ENCODE assay signal across 19 cellular contexts in genomic region chr15:65326844-65327243, GRCh38. TPM values are rescaled to one million over a fixed set of nuclear protein-coding genes. Genes with fewer than 3 reads are reported as not detected.
A peak's percentile ranks its signal among the peaks of the same experiment; 100 is the strongest.
DNase-seq lines count a peak whose midpoint lies in the region; ATAC-seq, FAIRE-seq and TF ChIP-seq lines count a peak whose summit lies in the region.
"Had no signal": no experiment of that assay in that cellular context is flagged by ENCODE, and none has a peak within 500 bp of the region (broad histone marks: within the 10 kb centered on the region; RNA-seq: fewer than 3 reads in every experiment).

No MANE protein-coding gene starts in this region.

- H3K4me2 ChIP-seq in HepG2 (ENCODE audit: low read depth, low read length) (no peak overlapping the region), neuronal stem cell (ENCODE audit: insufficient read depth, low read length, poor library complexity, severe bottlenecking) (no peak overlapping the region)
- H3K4me2 ChIP-seq: KMS-11 had no signal

- H2BK120ac ChIP-seq in neuronal stem cell (ENCODE audit: low read depth, low read length): no peak overlapping the region

- no peak overlapping the region for H2BK5ac ChIP-seq in neuronal stem cell (ENCODE audit: low read length)

- no peak overlapping the region for H3K4me3 Mint-ChIP-seq in endothelial cell (ENCODE audit: unreplicated experiment)
- H3K4me3 Mint-ChIP-seq: CD8-positive, alpha-beta memory T cell had no signal

- H3K27ac Mint-ChIP-seq in endothelial cell (ENCODE audit: unreplicated experiment): peak overlapping the region; percentile 67
- H3K27ac Mint-ChIP-seq: CD8-positive, alpha-beta memory T cell had no signal

- H2AK5ac ChIP-seq in neuronal stem cell (ENCODE audit: low read depth, low read length): no peak overlapping the region

- FAIRE-seq in HepG2 (lab: Jason Lieb, UNC) (no peak), frontal cortex (lab: Jason Lieb, UNC) (no peak)
- FAIRE-seq: GM12892, H1 had no signal

- H3K9me3 ChIP-seq in HepG2 (ENCODE audit: low read length): no peaks in the 10 kb centered on the region
- H3K9me3 ChIP-seq in right lobe of liver: no peaks in the 10 kb centered on the region
- H3K9me3 ChIP-seq in neuronal stem cell (replicated peaks in 1 of 2; ENCODE audit: control insufficient read depth in 2 of 2, insufficient read depth in 1 of 2, low read depth in 1 of 2, low read length in 2 of 2): no peaks in the 10 kb centered on the region
- H3K9me3 ChIP-seq: SJSA1 had no signal

- no peak overlapping the region for H4K8ac ChIP-seq in neuronal stem cell (ENCODE audit: low read depth, low read length)

- H3K18ac ChIP-seq in neuronal stem cell (ENCODE audit: low read length): peak overlapping the region; percentile 57

- no peak overlapping the region for H2BK15ac ChIP-seq in neuronal stem cell (ENCODE audit: low read length)

- POLR2A ChIA-PET in HepG2 (lab: Yijun Ruan, JAX): interaction anchor here (1.5 kb wide), 1 partner anchor 44 kb away, joined by 3 read pairs; no protein-coding TSS in a partner anchor

- CTCF ChIA-PET in HepG2 (lab: Yijun Ruan, JAX; ENCODE audit: low intra/inter-chr PET ratio, low total read pairs): no interaction called here

- H3K27me3 ChIP-seq in HepG2 (ENCODE audit: control insufficient read depth in 1 of 2, insufficient read depth in 2 of 2, low read length in 2 of 2): no peaks in the 10 kb centered on the region; a peak in 1 of 5 replicates
- no peaks in the 10 kb centered on the region for H3K27me3 ChIP-seq in right lobe of liver
- H3K27me3 ChIP-seq in neuronal stem cell (ENCODE audit: control insufficient read depth in 3 of 3, insufficient read depth in 3 of 3, low read depth in 1 of 3, low read length in 3 of 3): peaks cover 0 to 2% (median 0%) of the 10 kb centered on the region in 3 experiments
- H3K27me3 ChIP-seq: SJSA1 had no signal

- H3K79me1 ChIP-seq in neuronal stem cell (ENCODE audit: low read depth, low read length): no peaks in the 10 kb centered on the region

- H2AFZ ChIP-seq in HepG2 (ENCODE audit: low read length) (no peak overlapping the region), neuronal stem cell (ENCODE audit: low read length) (no peak overlapping the region)

- H3K4me1 ChIP-seq in HepG2 (ENCODE audit: insufficient read depth, low read length) (peaks cover 20% of the 10 kb centered on the region), right lobe of liver (no peaks in the 10 kb centered on the region), neuronal stem cell (ENCODE audit: control insufficient read depth in 2 of 2, insufficient read depth in 1 of 2, low read depth in 1 of 2, low read length in 2 of 2) (peaks cover 4 to 14% of the 10 kb centered on the region in 2 donors)
- H3K4me1 ChIP-seq: SJSA1 had no signal

- no peaks in the 10 kb centered on the region for H3K79me2 ChIP-seq in HepG2 (ENCODE audit: insufficient read depth, low read length)

- H4K91ac ChIP-seq in neuronal stem cell (ENCODE audit: low read depth, low read length, poor library complexity): no peak overlapping the region

- H3K14ac ChIP-seq in neuronal stem cell (ENCODE audit: low read length): no peak overlapping the region

- peaks cover 11% of the 10 kb centered on the region for H3K27me3 Mint-ChIP-seq in endothelial cell (ENCODE audit: unreplicated experiment)

- peak; percentile 31; the same call in 2 of the 3 replicates for ATAC-seq in HepG2
- no peak for ATAC-seq in right lobe of liver
- no peak for ATAC-seq in HG03460 (IDR thresholded peaks at IDR 0.05; ENCODE audit: unreplicated experiment)

- TF ChIP-seq RAD21 in HepG2 (CRISPR knock-in tag; IDR thresholded peaks at IDR 0.05): no peak

- H2BK12ac ChIP-seq in neuronal stem cell (ENCODE audit: low read length): no peak overlapping the region

- H3K36me3 Mint-ChIP-seq in endothelial cell (ENCODE audit: low read depth, unreplicated experiment): peaks cover 25% of the 10 kb centered on the region
- H3K36me3 Mint-ChIP-seq: CD8-positive, alpha-beta memory T cell had no signal

- no peaks in the 10 kb centered on the region for H4K20me1 ChIP-seq in HepG2 (ENCODE audit: insufficient read depth, low read length)

- intact Hi-C loops in HepG2 (cut with micrococcal nuclease; ENCODE audit: unreplicated experiment) (no loop called here), right lobe of liver (cut with DNase I) (no loop called here)

- peak overlapping the region; percentile 76 for H3K4ac ChIP-seq in neuronal stem cell (ENCODE audit: low read length)

- H3K4me1 Mint-ChIP-seq in endothelial cell (ENCODE audit: unreplicated experiment): peaks cover 26% of the 10 kb centered on the region
- H3K4me1 Mint-ChIP-seq: CD8-positive, alpha-beta memory T cell had no signal

- no peak overlapping the region for H3K9ac ChIP-seq in HepG2 (ENCODE audit: insufficient read depth, low read depth, low read length)
- no peak overlapping the region for H3K9ac ChIP-seq in neuronal stem cell (ENCODE audit: low read depth, low read length, poor library complexity)
- H3K9ac ChIP-seq: KMS-11 had no signal

- BruUV-seq in HepG2 (replicated peaks; lab: Mats Ljungman, UMichigan): no TSS peak

- H3K27ac ChIP-seq in HepG2 (ENCODE audit: extremely low read length, insufficient read depth, low read length) (no peak overlapping the region), right lobe of liver (no peak overlapping the region), neuronal stem cell (replicated peaks; ENCODE audit: low read length) (no peak overlapping the region)
- H3K27ac ChIP-seq: KMS-11, SJSA1 had no signal

- no peak overlapping the region for H3K23ac ChIP-seq in neuronal stem cell (ENCODE audit: low read depth, low read length, poor library complexity)

- H3K4me3 ChIP-seq in HepG2 (replicated peaks in 1 of 3; ENCODE audit: insufficient read depth in 1 of 3, low read depth in 2 of 3, low read length in 3 of 3) (no peak overlapping the region), right lobe of liver (no peak overlapping the region), neuronal stem cell (ENCODE audit: low read length in 2 of 2) (no peak overlapping the region)
- H3K4me3 ChIP-seq: SJSA1 had no signal

- DNase-seq in HepG2 (ENCODE audit: low spot score) (no peak), right lobe of liver (no peak), endothelial cell (ENCODE audit: low spot score) (no peak), neuronal stem cell (ENCODE audit: low spot score) (no peak), frontal cortex (ENCODE audit: low spot score in 2 of 2) (no peak), NCI-H128 (lab: John Stamatoyannopoulos, UW; ENCODE audit: unreplicated experiment) (no peak)
- DNase-seq in effector CD8-positive, alpha-beta T cell (lab: John Stamatoyannopoulos, UW): no peak
- DNase-seq: CD8-positive, alpha-beta memory T cell; MV-4-11; NCI-H187; NCI-H226; NCI-H524 treated with DMSO at 0.1 percent for 48 hours had no signal

- H3K9me3 Mint-ChIP-seq in endothelial cell (ENCODE audit: unreplicated experiment): no peaks in the 10 kb centered on the region
- H3K9me3 Mint-ChIP-seq: CD8-positive, alpha-beta memory T cell had no signal

- H3K36me3 ChIP-seq in HepG2 (replicated peaks in 1 of 2; ENCODE audit: control insufficient read depth in 1 of 2, insufficient read depth in 2 of 2, low read length in 2 of 2): peaks cover 19 to 33% of the 10 kb centered on the region in 2 experiments; a peak in 4 of 5 replicates
- H3K36me3 ChIP-seq in right lobe of liver: no peaks in the 10 kb centered on the region
- H3K36me3 ChIP-seq in neuronal stem cell (replicated peaks in 1 of 2; ENCODE audit: control insufficient read depth in 2 of 2, insufficient read depth in 2 of 2, low read length in 2 of 2): peaks cover 24 to 49% of the 10 kb centered on the region in 2 donors
- H3K36me3 ChIP-seq: SJSA1 had no signal

- TF ChIP-seq CTCF in HepG2 (CRISPR knock-in tag; IDR thresholded peaks at IDR 0.05): no peak
- no peak for TF ChIP-seq CTCF in right lobe of liver (IDR thresholded peaks at IDR 0.05)
- no peak for TF ChIP-seq CTCF in endothelial cell (IDR thresholded peaks at IDR 0.05; ENCODE audit: unreplicated experiment)

- TF ChIP-seq POLR2A in HepG2 (IDR thresholded peaks at IDR 0.05; ENCODE audit: insufficient read depth in 1 of 2, low read depth in 2 of 2, low read length in 2 of 2) (no peak), right lobe of liver (IDR thresholded peaks at IDR 0.05) (no peak)

- in situ Hi-C loops in HepG2 (cut with HindIII; ENCODE audit: extremely low pct_ligation_motif_present, low pct_unique_long_range_greater_than_20kb): no loop called here

- WGBS in HepG2 (ENCODE audit: low lambda C conversion rate): 80% methylated on average over 2 of the region's 3 CpGs
- WGBS in right lobe of liver (ENCODE audit: insufficient coverage, low coverage, low lambda C conversion rate, missing lambda C conversion rate): 60% methylated on average over 2 of the region's 3 CpGs
- no CpG with 5 or more reads among the region's 3 CpGs for WGBS in neuronal stem cell (ENCODE audit: extremely low coverage in 2 of 2, insufficient read length in 2 of 2, insufficient replicate concordance in 1 of 2), 2 donors

- TF ChIP-seq EP300 in HepG2 (IDR thresholded peaks at IDR 0.05; ENCODE audit: low read depth in 2 of 2, low read length in 2 of 2) (no peak), HepG2 (CRISPR knock-in tag; IDR thresholded peaks at IDR 0.05; ENCODE audit: borderline replicate concordance) (no peak)

RNA-seq across cellular contexts. Expression of gene RNU5B-1, which starts 22.4 kb away (rescaled TPM):
- total RNA-seq in HepG2 (2016; rRNA removed; fragmentation: Illumina TruSeq; extraction: Trizol) (417 and 1,646 TPM in 2 replicates), right lobe of liver (10 to 100 TPM in 2 of 6 experiments, not detected in 4; 11.0 to 35.4 TPM), endothelial cell (ENCODE audit: unreplicated experiment) (not detected), frontal cortex (not detected)
- total RNA-seq in HepG2 (2016; cell fraction: cytosol; rRNA removed; fragmentation: Illumina TruSeq; extraction: Trizol; ENCODE audit: low read depth): 2,099 and 2,605 TPM in 2 replicates
- total RNA-seq in HepG2 (2016; cell fraction: insoluble cytoplasmic fraction; rRNA removed; fragmentation: Illumina TruSeq; extraction: Trizol): 240 and 1,608 TPM in 2 replicates
- 403 and 510 TPM in 2 replicates for total RNA-seq in HepG2 (2016; cell fraction: membrane; rRNA removed; fragmentation: Illumina TruSeq; extraction: Trizol)
- 7,864 and 11,549 TPM in 2 replicates for total RNA-seq in HepG2 (2016; cell fraction: nucleus; rRNA removed; fragmentation: Illumina TruSeq; extraction: Trizol)
- not detected in 2 replicates for polyA plus RNA-seq in HepG2 (2011; rRNA removed)
- not detected in 2 replicates for polyA plus RNA-seq in HepG2 (2011; cell fraction: cytosol; rRNA removed)
- under 0.01 TPM in 2 replicates for polyA plus RNA-seq in HepG2 (2011; cell fraction: nucleus; rRNA removed)
- not detected in 2 replicates for polyA plus RNA-seq in HepG2 (2012)
- polyA plus RNA-seq in HepG2 (2016; cell fraction: cytosol; fragmentation: Illumina TruSeq; extraction: Trizol; ENCODE audit: low read depth): 44.4 TPM in 1 of 2 replicates, not detected in the other
- polyA plus RNA-seq in HepG2 (2016; cell fraction: insoluble cytoplasmic fraction; fragmentation: Illumina TruSeq; extraction: Trizol; ENCODE audit: low read depth): not detected in 2 replicates
- polyA plus RNA-seq in HepG2 (2016; cell fraction: membrane; fragmentation: Illumina TruSeq; extraction: Trizol; ENCODE audit: low read depth): not detected in 2 replicates
- not detected in 2 replicates for polyA plus RNA-seq in HepG2 (2016; cell fraction: nucleus; fragmentation: Illumina TruSeq; extraction: Trizol; ENCODE audit: insufficient read depth, low read depth)
- polyA minus RNA-seq in HepG2 (2011; rRNA and poly(A)+ RNA removed; ENCODE audit: low replicate concordance): under 0.01 TPM in 2 replicates
- 1,229 and 3,173 TPM in 2 replicates for polyA minus RNA-seq in HepG2 (2011; cell fraction: cytosol; rRNA and poly(A)+ RNA removed)
- polyA minus RNA-seq in HepG2 (2011; cell fraction: nucleus; rRNA and poly(A)+ RNA removed): under 0.01 TPM in 2 replicates
- not detected for polyA plus RNA-seq in neuronal stem cell (2013, experiment 1 of 2)
- polyA plus RNA-seq in neuronal stem cell (2013, experiment 2 of 2): not detected
- total RNA-seq: A172; CD8-positive, alpha-beta memory T cell; H1; SJSA1 had no signal
- polyA plus RNA-seq: BJ; CD8-positive, alpha-beta memory T cell; H1 had no signal

RNA-seq across cellular contexts. Expression of gene RNU5A-1, which starts 31.0 kb away (rescaled TPM):
- total RNA-seq in HepG2 (2016; rRNA removed; fragmentation: Illumina TruSeq; extraction: Trizol): 292 and 3,645 TPM in 2 replicates
- total RNA-seq in HepG2 (2016; cell fraction: cytosol; rRNA removed; fragmentation: Illumina TruSeq; extraction: Trizol; ENCODE audit: low read depth): 5,468 and 5,947 TPM in 2 replicates
- 514 and 3,325 TPM in 2 replicates for total RNA-seq in HepG2 (2016; cell fraction: insoluble cytoplasmic fraction; rRNA removed; fragmentation: Illumina TruSeq; extraction: Trizol)
- total RNA-seq in HepG2 (2016; cell fraction: membrane; rRNA removed; fragmentation: Illumina TruSeq; extraction: Trizol): 1,210 and 1,231 TPM in 2 replicates
- 14,015 and 18,308 TPM in 2 replicates for total RNA-seq in HepG2 (2016; cell fraction: nucleus; rRNA removed; fragmentation: Illumina TruSeq; extraction: Trizol)
- not detected in 2 replicates for polyA plus RNA-seq in HepG2 (2011; rRNA removed)
- not detected in 2 replicates for polyA plus RNA-seq in HepG2 (2011; cell fraction: cytosol; rRNA removed)
- not detected in 2 replicates for polyA plus RNA-seq in HepG2 (2011; cell fraction: nucleus; rRNA removed)
- polyA plus RNA-seq in HepG2 (2012): not detected in 2 replicates
- polyA plus RNA-seq in HepG2 (2016; cell fraction: cytosol; fragmentation: Illumina TruSeq; extraction: Trizol; ENCODE audit: low read depth): 55.5 TPM in 1 of 2 replicates, not detected in the other
- not detected in 2 replicates for polyA plus RNA-seq in HepG2 (2016; cell fraction: insoluble cytoplasmic fraction; fragmentation: Illumina TruSeq; extraction: Trizol; ENCODE audit: low read depth)
- polyA plus RNA-seq in HepG2 (2016; cell fraction: membrane; fragmentation: Illumina TruSeq; extraction: Trizol; ENCODE audit: low read depth): not detected in 2 replicates
- not detected in 2 replicates for polyA plus RNA-seq in HepG2 (2016; cell fraction: nucleus; fragmentation: Illumina TruSeq; extraction: Trizol; ENCODE audit: insufficient read depth, low read depth)
- polyA minus RNA-seq in HepG2 (2011; rRNA and poly(A)+ RNA removed; ENCODE audit: low replicate concordance): under 0.01 TPM in 2 replicates
- polyA minus RNA-seq in HepG2 (2011; cell fraction: cytosol; rRNA and poly(A)+ RNA removed): 527 and 1,161 TPM in 2 replicates
- polyA minus RNA-seq in HepG2 (2011; cell fraction: nucleus; rRNA and poly(A)+ RNA removed): under 0.01 TPM in 2 replicates
- total RNA-seq in right lobe of liver: not detected
- not detected for total RNA-seq in endothelial cell (ENCODE audit: unreplicated experiment)
- not detected for polyA plus RNA-seq in neuronal stem cell (2013, experiment 1 of 2)
- polyA plus RNA-seq in neuronal stem cell (2013, experiment 2 of 2): not detected
- not detected for total RNA-seq in frontal cortex
- total RNA-seq: A172; CD8-positive, alpha-beta memory T cell; H1; SJSA1 had no signal
- polyA plus RNA-seq: BJ; CD8-positive, alpha-beta memory T cell; H1 had no signal

RNA-seq across cellular contexts. Expression of gene PARP16, which starts 40.2 kb away (rescaled TPM):
- total RNA-seq in HepG2 (2016; rRNA removed; fragmentation: Illumina TruSeq; extraction: Trizol) (6.7 and 6.8 TPM in 2 replicates), right lobe of liver (10 to 100 TPM in 1 of 6 experiments, 1 to 10 TPM in 5; 6.9 to 11.3 (median 8.5) TPM), endothelial cell (ENCODE audit: unreplicated experiment) (2.8 TPM), frontal cortex (8.6 TPM)
- 4.9 and 6.3 TPM in 2 replicates for total RNA-seq in HepG2 (2016; cell fraction: cytosol; rRNA removed; fragmentation: Illumina TruSeq; extraction: Trizol; ENCODE audit: low read depth)
- 5.8 and 6.5 TPM in 2 replicates for total RNA-seq in HepG2 (2016; cell fraction: insoluble cytoplasmic fraction; rRNA removed; fragmentation: Illumina TruSeq; extraction: Trizol)
- 11.7 and 11.9 TPM in 2 replicates for total RNA-seq in HepG2 (2016; cell fraction: membrane; rRNA removed; fragmentation: Illumina TruSeq; extraction: Trizol)
- total RNA-seq in HepG2 (2016; cell fraction: nucleus; rRNA removed; fragmentation: Illumina TruSeq; extraction: Trizol): 8.4 and 9.2 TPM in 2 replicates
- 7.6 and 8.3 TPM in 2 replicates for polyA plus RNA-seq in HepG2 (2011; rRNA removed)
- 6.1 and 7.9 TPM in 2 replicates for polyA plus RNA-seq in HepG2 (2011; cell fraction: cytosol; rRNA removed)
- 8.2 and 9.3 TPM in 2 replicates for polyA plus RNA-seq in HepG2 (2011; cell fraction: nucleus; rRNA removed)
- polyA plus RNA-seq in HepG2 (2012): 9.2 and 9.4 TPM in 2 replicates
- polyA plus RNA-seq in HepG2 (2016; cell fraction: cytosol; fragmentation: Illumina TruSeq; extraction: Trizol; ENCODE audit: low read depth): 6.6 and 8.4 TPM in 2 replicates
- 10.0 and 11.7 TPM in 2 replicates for polyA plus RNA-seq in HepG2 (2016; cell fraction: insoluble cytoplasmic fraction; fragmentation: Illumina TruSeq; extraction: Trizol; ENCODE audit: low read depth)
- 13.5 and 13.8 TPM in 2 replicates for polyA plus RNA-seq in HepG2 (2016; cell fraction: membrane; fragmentation: Illumina TruSeq; extraction: Trizol; ENCODE audit: low read depth)
- 11.6 and 13.2 TPM in 2 replicates for polyA plus RNA-seq in HepG2 (2016; cell fraction: nucleus; fragmentation: Illumina TruSeq; extraction: Trizol; ENCODE audit: insufficient read depth, low read depth)
- 9.3 and 10.7 TPM in 2 replicates for polyA minus RNA-seq in HepG2 (2011; rRNA and poly(A)+ RNA removed; ENCODE audit: low replicate concordance)
- 6.5 and 6.6 TPM in 2 replicates for polyA minus RNA-seq in HepG2 (2011; cell fraction: cytosol; rRNA and poly(A)+ RNA removed)
- 4.8 and 8.6 TPM in 2 replicates for polyA minus RNA-seq in HepG2 (2011; cell fraction: nucleus; rRNA and poly(A)+ RNA removed)
- 11.4 TPM for polyA plus RNA-seq in neuronal stem cell (2013, experiment 1 of 2)
- 12.0 TPM for polyA plus RNA-seq in neuronal stem cell (2013, experiment 2 of 2)

RNA-seq across cellular contexts. Expression of gene IGDCC3, which starts 51.0 kb away (rescaled TPM):
- total RNA-seq in HepG2 (2016; rRNA removed; fragmentation: Illumina TruSeq; extraction: Trizol): 31.2 and 51.8 TPM in 2 replicates
- total RNA-seq in HepG2 (2016; cell fraction: cytosol; rRNA removed; fragmentation: Illumina TruSeq; extraction: Trizol; ENCODE audit: low read depth): 9.5 and 9.8 TPM in 2 replicates
- 29.4 and 52.8 TPM in 2 replicates for total RNA-seq in HepG2 (2016; cell fraction: insoluble cytoplasmic fraction; rRNA removed; fragmentation: Illumina TruSeq; extraction: Trizol)
- total RNA-seq in HepG2 (2016; cell fraction: membrane; rRNA removed; fragmentation: Illumina TruSeq; extraction: Trizol): 40.5 and 40.6 TPM in 2 replicates
- 59.8 and 72.1 TPM in 2 replicates for total RNA-seq in HepG2 (2016; cell fraction: nucleus; rRNA removed; fragmentation: Illumina TruSeq; extraction: Trizol)
- 30.1 and 35.7 TPM in 2 replicates for polyA plus RNA-seq in HepG2 (2011; rRNA removed)
- 21.8 and 38.4 TPM in 2 replicates for polyA plus RNA-seq in HepG2 (2011; cell fraction: cytosol; rRNA removed)
- 46.7 and 64.4 TPM in 2 replicates for polyA plus RNA-seq in HepG2 (2011; cell fraction: nucleus; rRNA removed)
- 27.1 and 28.5 TPM in 2 replicates for polyA plus RNA-seq in HepG2 (2012)
- polyA plus RNA-seq in HepG2 (2016; cell fraction: cytosol; fragmentation: Illumina TruSeq; extraction: Trizol; ENCODE audit: low read depth): 14.9 and 15.4 TPM in 2 replicates
- polyA plus RNA-seq in HepG2 (2016; cell fraction: insoluble cytoplasmic fraction; fragmentation: Illumina TruSeq; extraction: Trizol; ENCODE audit: low read depth): 40.4 and 49.0 TPM in 2 replicates
- 39.5 and 45.0 TPM in 2 replicates for polyA plus RNA-seq in HepG2 (2016; cell fraction: membrane; fragmentation: Illumina TruSeq; extraction: Trizol; ENCODE audit: low read depth)
- 130 and 131 TPM in 2 replicates for polyA plus RNA-seq in HepG2 (2016; cell fraction: nucleus; fragmentation: Illumina TruSeq; extraction: Trizol; ENCODE audit: insufficient read depth, low read depth)
- 0.07 and 131 TPM in 2 replicates for polyA minus RNA-seq in HepG2 (2011; rRNA and poly(A)+ RNA removed; ENCODE audit: low replicate concordance)
- polyA minus RNA-seq in HepG2 (2011; cell fraction: cytosol; rRNA and poly(A)+ RNA removed): 57.3 and 61.0 TPM in 2 replicates
- polyA minus RNA-seq in HepG2 (2011; cell fraction: nucleus; rRNA and poly(A)+ RNA removed): 23.1 and 27.6 TPM in 2 replicates
- total RNA-seq in right lobe of liver: not detected
- 538 TPM for total RNA-seq in endothelial cell (ENCODE audit: unreplicated experiment)
- polyA plus RNA-seq in neuronal stem cell (2013, experiment 1 of 2): 69.2 TPM
- 70.9 TPM for polyA plus RNA-seq in neuronal stem cell (2013, experiment 2 of 2)
- total RNA-seq in frontal cortex: 6.9 TPM
- total RNA-seq: CD8-positive, alpha-beta memory T cell; SJSA1 had no signal
- polyA plus RNA-seq: BJ; CD8-positive, alpha-beta memory T cell had no signal

Comparison
In these comparisons a context has a peak if more than half of its experiments do, and no peak if none do; other contexts are left out.
1. RNA of gene RNU5B-1, which starts 22.4 kb away (total RNA-seq): 240 to 11,549 TPM in HepG2; 11.0 to 35.4 TPM in right lobe of liver, not detected in endothelial cell (single experiment) and not detected in frontal cortex (single experiment); every median in the first group is over 4 times any median in the second.
2. RNA of gene RNU5A-1, which starts 31.0 kb away (total RNA-seq): 292 to 18,308 TPM in HepG2; not detected in endothelial cell (single experiment), not detected in right lobe of liver and not detected in frontal cortex (single experiment); every median in the first group is over 10 times any median in the second.